ENCODE assay signal across 17 cellular contexts in genomic region chr6:119218548-119218947, GRCh38.
DNase-seq lines count a peak whose midpoint lies in the region; ATAC-seq, FAIRE-seq and TF ChIP-seq lines count a peak whose summit lies in the region.
"Had no signal": no experiment of that assay in that cellular context is flagged by ENCODE, and none has a peak within 500 bp of the region (broad histone marks: within the 10 kb centered on the region; RNA-seq: fewer than 3 reads in every experiment).

No MANE protein-coding gene starts in this region.

- H3K27me3 Mint-ChIP-seq in activated CD8-positive, alpha-beta T cell treated with anti-CD3 and anti-CD28 coated beads for 36 hours: no peaks in the 10 kb centered on the region
- H3K27me3 Mint-ChIP-seq in activated CD8-positive, alpha-beta memory T cell treated with anti-CD3 and anti-CD28 coated beads, Interleukin-2, amount 10 ng/mL, durations not matched to agents 7 days and 5 days: no peaks in the 10 kb centered on the region
- H3K27me3 Mint-ChIP-seq: CD4-positive, alpha-beta memory T cell had no signal

- POLR2A ChIA-PET in K562 (lab: Yijun Ruan, JAX): interaction anchor here (1.0 to 1.3 kb wide), 3 partner anchors 10 to 13 kb away, joined by 3 to 4 read pairs (median 4); no protein-coding TSS in a partner anchor
- POLR2A ChIA-PET in H1 (lab: Charles Lee; ENCODE audit: partially characterized antibody): no interaction called here
- POLR2A ChIA-PET in activated CD8-positive, alpha-beta T cell treated with anti-CD3 and anti-CD28 coated beads for 36 hours (lab: Charles Lee): no interaction called here

- H3K27me3 ChIP-seq in K562 (ENCODE audit: control insufficient read depth in 2 of 2, insufficient read depth in 2 of 2, low read length in 2 of 2) (no peaks in the 10 kb centered on the region), H1 (replicated peaks in 1 of 4; ENCODE audit: control insufficient read depth in 3 of 4, extremely low read depth in 1 of 4, insufficient read depth in 3 of 4, low read length in 3 of 4) (no peaks in the 10 kb centered on the region), smooth muscle cell (ENCODE audit: low read depth) (no peaks in the 10 kb centered on the region)

- H3K14ac ChIP-seq in H1 (ENCODE audit: insufficient read length): no peak overlapping the region

- FAIRE-seq in K562 (lab: Jason Lieb, UNC) (no peak), H1 (lab: Jason Lieb, UNC) (no peak)
- FAIRE-seq: GM12891 had no signal

- H2BK120ac ChIP-seq in H1 (replicated peaks; ENCODE audit: low read depth, low read length): no peak overlapping the region

- no peak overlapping the region for H2BK5ac ChIP-seq in H1 (ENCODE audit: low read depth, low read length)

- no peaks in the 10 kb centered on the region for H3K9me1 ChIP-seq in K562 (ENCODE audit: control insufficient read depth, insufficient read depth, low read length)

- H3K79me2 ChIP-seq in K562 (ENCODE audit: control insufficient read depth, insufficient read depth, low read length) (peaks cover 75% of the 10 kb centered on the region), H1 (ENCODE audit: control insufficient read depth in 1 of 2, insufficient read depth in 2 of 2, low read length in 2 of 2) (no peaks in the 10 kb centered on the region), smooth muscle cell (ENCODE audit: low read depth) (peaks cover 29% of the 10 kb centered on the region)

- no peak for TF ChIP-seq RAD21 in K562 (CRISPR knock-in tag; conservative IDR thresholded peaks at IDR 0.05 in 1 of 2, IDR thresholded peaks at IDR 0.05 in 1 of 2)
- TF ChIP-seq RAD21 in H1 (IDR thresholded peaks at IDR 0.05 in 1 of 2, conservative IDR thresholded peaks at IDR 0.05 in 1 of 2; ENCODE audit: low read depth in 2 of 2, low read length in 2 of 2): no peak

- no peak for TF ChIP-seq EP300 in K562 (IDR thresholded peaks at IDR 0.05; ENCODE audit: low read length)
- no peak for TF ChIP-seq EP300 in H1 (IDR thresholded peaks at IDR 0.05; ENCODE audit: borderline replicate concordance in 1 of 2, low read depth in 2 of 2, low read length in 2 of 2)

- H3K18ac ChIP-seq in H1 (ENCODE audit: extremely low read depth, low read length): peak overlapping the region; percentile 60; the same call in 1 of the 2 replicates

- intact Hi-C loops in K562 (cut with micrococcal nuclease): no loop called here
- intact Hi-C loops in activated CD8-positive, alpha-beta T cell treated with anti-CD3 and anti-CD28 coated beads for 36 hours (cut with micrococcal nuclease): no loop called here

- H3K4me1 ChIP-seq in K562 (replicated peaks in 1 of 2; ENCODE audit: control insufficient read depth in 2 of 2, insufficient read depth in 2 of 2, low read length in 2 of 2): peaks cover 10 to 21% of the 10 kb centered on the region in 2 experiments; a peak in 4 of 5 replicates
- no peaks in the 10 kb centered on the region for H3K4me1 ChIP-seq in H1 (replicated peaks in 1 of 4; ENCODE audit: control insufficient read depth in 3 of 4, insufficient read depth in 4 of 4, low read length in 3 of 4)
- H3K4me1 ChIP-seq in smooth muscle cell (ENCODE audit: low read depth): no peaks in the 10 kb centered on the region

- H3K23ac ChIP-seq in H1 (ENCODE audit: insufficient read length): no peak overlapping the region

- no peak overlapping the region for H4K5ac ChIP-seq in H1 (ENCODE audit: insufficient read length, low read depth, low read length)

- H4K20me1 ChIP-seq in K562 (replicated peaks; ENCODE audit: control insufficient read depth, insufficient read depth, low read length) (no peaks in the 10 kb centered on the region), H1 (replicated peaks in 1 of 2; ENCODE audit: control insufficient read depth in 1 of 2, insufficient read depth in 2 of 2, low read length in 2 of 2) (no peaks in the 10 kb centered on the region), smooth muscle cell (ENCODE audit: low read depth) (no peaks in the 10 kb centered on the region)

- no peaks in the 10 kb centered on the region for H3K9me3 ChIP-seq in K562 (replicated peaks; ENCODE audit: control insufficient read depth, insufficient read depth, low read depth, low read length)
- H3K9me3 ChIP-seq in H1 (ENCODE audit: insufficient read depth in 2 of 2, low read depth in 1 of 2, low read length in 1 of 2): no peaks in the 10 kb centered on the region
- no peaks in the 10 kb centered on the region for H3K9me3 ChIP-seq in smooth muscle cell (replicated peaks; ENCODE audit: low read depth)

- ATAC-seq in K562: no peak
- ATAC-seq in activated CD8-positive, alpha-beta T cell treated with anti-CD3 and anti-CD28 coated beads for 36 hours: no peak
- no peak for ATAC-seq in activated CD8-positive, alpha-beta memory T cell treated with anti-CD3 and anti-CD28 coated beads, Interleukin-2, amount 10 ng/mL, durations not matched to agents 7 days and 5 days

- DNase-seq in K562 (ENCODE audit: extremely low read depth in 1 of 4, low spot score in 3 of 4) (no peak), H1 (ENCODE audit: low read depth in 1 of 2, low spot score in 2 of 2) (no peak), smooth muscle cell (lab: John Stamatoyannopoulos, UW; ENCODE audit: unreplicated experiment) (no peak), dedifferentiated amniotic fluid mesenchymal stem cell (ENCODE audit: extremely low spot score) (no peak)
- DNase-seq in activated CD8-positive, alpha-beta T cell treated with anti-CD3 and anti-CD28 coated beads for 36 hours: no peak
- DNase-seq in activated CD8-positive, alpha-beta memory T cell treated with anti-CD3 and anti-CD28 coated beads, Interleukin-2, amount 10 ng/mL, durations not matched to agents 7 days and 5 days: no peak
- DNase-seq: C1 segment of cervical spinal cord; Calu3; CD4-positive, alpha-beta memory T cell; COR-L47; DMS53; DMS79 treated with DMSO at 0.1 percent for 48 hours; GF-D8; GOT3; H7; HCEC 1CT had no signal

- H3K79me1 ChIP-seq in H1 (ENCODE audit: low read depth, low read length): no peaks in the 10 kb centered on the region

- no peaks in the 10 kb centered on the region for H3K23me2 ChIP-seq in H1 (ENCODE audit: low read depth, low read length)

- no peak overlapping the region for H3K27ac Mint-ChIP-seq in activated CD8-positive, alpha-beta T cell treated with anti-CD3 and anti-CD28 coated beads for 36 hours
- H3K27ac Mint-ChIP-seq in activated CD8-positive, alpha-beta memory T cell treated with anti-CD3 and anti-CD28 coated beads, Interleukin-2, amount 10 ng/mL, durations not matched to agents 7 days and 5 days: no peak overlapping the region
- H3K27ac Mint-ChIP-seq: CD4-positive, alpha-beta memory T cell had no signal

- no peak overlapping the region for H3K27ac ChIP-seq in K562 (ENCODE audit: extremely low read depth, low read depth, low read length)
- H3K27ac ChIP-seq in H1 (ENCODE audit: low read depth, low read length): no peak overlapping the region
- peak overlapping the region; percentile 21 for H3K27ac ChIP-seq in smooth muscle cell (ENCODE audit: low read depth)

- H3K4me1 Mint-ChIP-seq in activated CD8-positive, alpha-beta T cell treated with anti-CD3 and anti-CD28 coated beads for 36 hours (ENCODE audit: low read depth): no peaks in the 10 kb centered on the region
- peaks cover 4% of the 10 kb centered on the region for H3K4me1 Mint-ChIP-seq in activated CD8-positive, alpha-beta memory T cell treated with anti-CD3 and anti-CD28 coated beads, Interleukin-2, amount 10 ng/mL, durations not matched to agents 7 days and 5 days

- H3K9me3 Mint-ChIP-seq in activated CD8-positive, alpha-beta T cell treated with anti-CD3 and anti-CD28 coated beads for 36 hours: no peaks in the 10 kb centered on the region
- H3K9me3 Mint-ChIP-seq in activated CD8-positive, alpha-beta memory T cell treated with anti-CD3 and anti-CD28 coated beads, Interleukin-2, amount 10 ng/mL, durations not matched to agents 7 days and 5 days (ENCODE audit: low read depth): no peaks in the 10 kb centered on the region
- H3K9me3 Mint-ChIP-seq: CD4-positive, alpha-beta memory T cell had no signal

- TF ChIP-seq CTCF in K562 (IDR thresholded peaks at IDR 0.05 in 2 of 3, conservative IDR thresholded peaks at IDR 0.05 in 1 of 3; ENCODE audit: insufficient read depth in 2 of 3, low read depth in 1 of 3, low read length in 3 of 3): no peak
- TF ChIP-seq CTCF in H1 (IDR thresholded peaks at IDR 0.05; ENCODE audit: control extremely low read depth in 1 of 3, insufficient read depth in 1 of 3, low read depth in 1 of 3, low read length in 3 of 3): no peak
- no peak for TF ChIP-seq CTCF in smooth muscle cell (IDR thresholded peaks at IDR 0.05; ENCODE audit: borderline replicate concordance, insufficient read depth, poor library complexity, severe bottlenecking)
- TF ChIP-seq CTCF in activated CD8-positive, alpha-beta T cell treated with anti-CD3 and anti-CD28 coated beads for 36 hours (IDR thresholded peaks at IDR 0.05): no peak

- 93% methylated on average over 4 of the region's 4 CpGs for WGBS in K562 (ENCODE audit: insufficient coverage, low coverage, missing lambda C conversion rate)
- 94% methylated on average over 4 of the region's 4 CpGs; no CpG with 5 or more reads in 1 of the 2 experiments for whole genome bisulfite sequencing in H1 (ENCODE audit: extremely low coverage in 1 of 2, insufficient coverage in 1 of 2, insufficient read length in 1 of 2, insufficient replicate concordance in 2 of 2, low coverage in 1 of 2, low lambda C conversion rate in 2 of 2, missing lambda C conversion rate in 1 of 2), 2 experiments
- WGBS in smooth muscle cell (ENCODE audit: low lambda C conversion rate): 97% methylated on average over 4 of the region's 4 CpGs

- H3K4me3 Mint-ChIP-seq in activated CD8-positive, alpha-beta T cell treated with anti-CD3 and anti-CD28 coated beads for 36 hours: no peak overlapping the region
- H3K4me3 Mint-ChIP-seq in activated CD8-positive, alpha-beta memory T cell treated with anti-CD3 and anti-CD28 coated beads, Interleukin-2, amount 10 ng/mL, durations not matched to agents 7 days and 5 days: no peak overlapping the region
- H3K4me3 Mint-ChIP-seq: CD4-positive, alpha-beta memory T cell had no signal

- no peaks in the 10 kb centered on the region for H3K36me3 Mint-ChIP-seq in activated CD8-positive, alpha-beta T cell treated with anti-CD3 and anti-CD28 coated beads for 36 hours (ENCODE audit: low read depth)
- peaks cover 11% of the 10 kb centered on the region for H3K36me3 Mint-ChIP-seq in activated CD8-positive, alpha-beta memory T cell treated with anti-CD3 and anti-CD28 coated beads, Interleukin-2, amount 10 ng/mL, durations not matched to agents 7 days and 5 days
- H3K36me3 Mint-ChIP-seq: CD4-positive, alpha-beta memory T cell had no signal

- H2BK12ac ChIP-seq in H1 (ENCODE audit: low read depth, low read length): 0 out of 2 replicates have a peak overlapping the region, but pooled peaks have one; percentile 50

- in situ Hi-C loops in K562 (cut with MboI): no loop called here

- H3K56ac ChIP-seq in H1 (replicated peaks; ENCODE audit: insufficient read length, low read depth, low read length): no peak overlapping the region

- H2BK15ac ChIP-seq in H1 (ENCODE audit: low read length): no peak overlapping the region

- no peak overlapping the region for H3K4ac ChIP-seq in H1 (replicated peaks; ENCODE audit: insufficient read length, low read depth, low read length)

- CTCF ChIA-PET in K562 (lab: Yijun Ruan, JAX; ENCODE audit: low intra/inter-chr PET ratio) (no interaction called here), H1 (lab: Charles Lee; ENCODE audit: partially characterized antibody) (interaction anchor here (0.6 kb wide), 1 partner anchor 150 kb away, joined by 3 read pairs; no protein-coding TSS in a partner anchor)
- CTCF ChIA-PET in activated CD8-positive, alpha-beta T cell treated with anti-CD3 and anti-CD28 coated beads for 36 hours (lab: Charles Lee): interaction anchor here (0.7 to 1.4 kb wide), 2 partner anchors 9 to 89 kb away, joined by 3 to 5 read pairs; no protein-coding TSS in a partner anchor
- CTCF ChIA-PET in activated CD8-positive, alpha-beta memory T cell treated with anti-CD3 and anti-CD28 coated beads, Interleukin-2, amount 10 ng/mL, durations not matched to agents 7 days and 5 days (lab: Charles Lee): interaction anchor here (1.0 to 2.0 kb wide), 4 partner anchors 9 to 89 kb away, joined by 3 to 7 read pairs (median 6); no protein-coding TSS in a partner anchor

- peak overlapping the region in 1 of 2 experiments; percentile 49; a peak in 1 of 4 replicates for H3K9ac ChIP-seq in K562 (ENCODE audit: insufficient read depth in 1 of 2, low read depth in 2 of 2, low read length in 2 of 2)
- no peak overlapping the region for H3K9ac ChIP-seq in H1 (replicated peaks in 1 of 4; ENCODE audit: extremely low read depth in 1 of 4, low read depth in 3 of 4, low read length in 3 of 4)
- H3K9ac ChIP-seq in smooth muscle cell (ENCODE audit: low read depth): no peak overlapping the region

- H2AFZ ChIP-seq in K562 (ENCODE audit: low read depth, low read length): no peak overlapping the region
- H2AFZ ChIP-seq in H1 (ENCODE audit: low read length): no peak overlapping the region
- H2AFZ ChIP-seq in smooth muscle cell (ENCODE audit: low read depth): no peak overlapping the region

- TF ChIP-seq POLR2A in K562 (conservative IDR thresholded peaks at IDR 0.05) (no peak), H1 (IDR thresholded peaks at IDR 0.05; ENCODE audit: control extremely low read depth in 1 of 2, low read depth in 2 of 2, low read length in 2 of 2) (no peak)

- H4K8ac ChIP-seq in H1 (ENCODE audit: extremely low read depth, insufficient read depth, low read length): no peak overlapping the region

- no peak overlapping the region for H2AK5ac ChIP-seq in H1 (ENCODE audit: low read depth, low read length)

- H3K4me2 ChIP-seq in K562 (ENCODE audit: insufficient read depth, low read length): no peak overlapping the region
- no peak overlapping the region for H3K4me2 ChIP-seq in H1 (ENCODE audit: insufficient read depth in 1 of 2, low read depth in 2 of 2, low read length in 2 of 2)
- H3K4me2 ChIP-seq in smooth muscle cell: no peak overlapping the region

- BruUV-seq in K562 (replicated peaks; lab: Mats Ljungman, UMichigan): no TSS peak

- H3F3A ChIP-seq in smooth muscle cell (ENCODE audit: low read depth): peaks cover 5% of the 10 kb centered on the region

- H3K36me3 ChIP-seq in K562 (ENCODE audit: control insufficient read depth, insufficient read depth, low read length) (peaks cover 29% of the 10 kb centered on the region), H1 (ENCODE audit: control insufficient read depth in 2 of 4, insufficient read depth in 4 of 4, low read length in 3 of 4) (no peaks in the 10 kb centered on the region), smooth muscle cell (ENCODE audit: low read depth) (no peaks in the 10 kb centered on the region)

- H2BK20ac ChIP-seq in H1 (ENCODE audit: low read length): no peak overlapping the region

- H3K4me3 ChIP-seq in K562 (no peak overlapping the region), H1 (ENCODE audit: extremely low read depth in 1 of 4, insufficient read depth in 2 of 4, low read depth in 3 of 4, low read length in 4 of 4) (no peak overlapping the region), smooth muscle cell (no peak overlapping the region)

- H4K91ac ChIP-seq in H1 (replicated peaks; ENCODE audit: insufficient read length, low read length): no peak overlapping the region
